In genomic region chr2:134127496-134127895, GRCh38 we compare ENCODE assay signal across 8 cellular contexts.
DNase-seq lines count a peak whose midpoint lies in the region; ATAC-seq and TF ChIP-seq lines count a peak whose summit lies in the region.

No MANE protein-coding gene starts in this region.

- CTCF ChIA-PET in activated CD4-positive, alpha-beta memory T cell treated with anti-CD3 and anti-CD28 coated beads for 36 hours (lab: Charles Lee): interaction anchor here (0.6 to 2.8 kb wide), 18 partner anchors 9 to 876 kb away, joined by 3 to 26 read pairs (median 4); no protein-coding TSS in a partner anchor
- CTCF ChIA-PET in naive thymus-derived CD4-positive, alpha-beta T cell (lab: Charles Lee): interaction anchor here (0.6 to 2.8 kb wide), 11 partner anchors 8 to 771 kb away, joined by 3 to 17 read pairs (median 5); no protein-coding TSS in a partner anchor

- no peak overlapping the region for H3K27ac Mint-ChIP-seq in activated CD4-positive, alpha-beta memory T cell treated with anti-CD3 and anti-CD28 coated beads for 36 hours
- peak overlapping the region in 6 of 9 donors; percentile 28 to 76 (median 71) for H3K27ac Mint-ChIP-seq in naive thymus-derived CD4-positive, alpha-beta T cell
- H3K27ac Mint-ChIP-seq in endodermal cell (no peak overlapping the region), chondrocyte (ENCODE audit: unreplicated experiment) (no peak overlapping the region)

- no peak overlapping the region for H3K9ac ChIP-seq in endodermal cell (ENCODE audit: extremely low read depth, low read length, poor library complexity, severe bottlenecking)

- no peaks in the 10 kb centered on the region for H3K36me3 ChIP-seq in naive thymus-derived CD4-positive, alpha-beta T cell (ENCODE audit: control insufficient read depth in 2 of 3, insufficient read depth in 3 of 3, low read length in 3 of 3)
- H3K36me3 ChIP-seq in endodermal cell (ENCODE audit: control insufficient read depth, insufficient read depth, low read length): peaks cover 11% of the 10 kb centered on the region

- POLR2A ChIA-PET in activated CD4-positive, alpha-beta memory T cell treated with anti-CD3 and anti-CD28 coated beads for 36 hours (lab: Charles Lee): interaction anchor here (0.6 to 2.3 kb wide), 8 partner anchors 9 to 123 kb away, joined by 3 to 10 read pairs (median 4); no protein-coding TSS in a partner anchor
- POLR2A ChIA-PET in naive thymus-derived CD4-positive, alpha-beta T cell (lab: Charles Lee): no interaction called here

- H3K9me3 Mint-ChIP-seq in activated CD4-positive, alpha-beta memory T cell treated with anti-CD3 and anti-CD28 coated beads for 36 hours: no peaks in the 10 kb centered on the region
- peaks cover 0 to 2% (median 0%) of the 10 kb centered on the region in 11 donors for H3K9me3 Mint-ChIP-seq in naive thymus-derived CD4-positive, alpha-beta T cell
- H3K9me3 Mint-ChIP-seq in endodermal cell: peaks cover 20% of the 10 kb centered on the region
- no peaks in the 10 kb centered on the region for H3K9me3 Mint-ChIP-seq in chondrocyte (ENCODE audit: low read depth)

- H3K4me1 Mint-ChIP-seq in activated CD4-positive, alpha-beta memory T cell treated with anti-CD3 and anti-CD28 coated beads for 36 hours (ENCODE audit: low read depth): peaks cover 73% of the 10 kb centered on the region
- H3K4me1 Mint-ChIP-seq in naive thymus-derived CD4-positive, alpha-beta T cell: peaks cover 55 to 87% (median 81%) of the 10 kb centered on the region in 7 donors
- H3K4me1 Mint-ChIP-seq in endodermal cell (peaks cover 16% of the 10 kb centered on the region), chondrocyte (ENCODE audit: low read depth) (peaks cover 16% of the 10 kb centered on the region)

- DNase-seq in GM12864 (ENCODE audit: low read depth): peak; percentile 34
- DNase-seq in activated CD4-positive, alpha-beta memory T cell treated with anti-CD3 and anti-CD28 coated beads for 36 hours: peak; percentile 86
- peak in 4 of 9 donors; percentile 12 to 48 (median 24) for DNase-seq in naive thymus-derived CD4-positive, alpha-beta T cell
- no peak for DNase-seq in endodermal cell
- no peak for DNase-seq in CD1c-positive myeloid dendritic cell (ENCODE audit: extremely low spot score)
- DNase-seq in LoVo (ENCODE audit: low spot score): no peak
- DNase-seq in chondrocyte (ENCODE audit: low spot score): no peak

- H3K4me1 ChIP-seq in naive thymus-derived CD4-positive, alpha-beta T cell (ENCODE audit: control insufficient read depth in 2 of 2, insufficient read depth in 2 of 2, low read length in 2 of 2): peaks cover 14 to 46% of the 10 kb centered on the region in 2 donors
- H3K4me1 ChIP-seq in endodermal cell (ENCODE audit: control insufficient read depth, insufficient read depth, low read length): peaks cover 4% of the 10 kb centered on the region

- no peaks in the 10 kb centered on the region for H3K27me3 ChIP-seq in naive thymus-derived CD4-positive, alpha-beta T cell (ENCODE audit: control insufficient read depth in 2 of 2, insufficient read depth in 2 of 2, low read length in 2 of 2)
- no peaks in the 10 kb centered on the region for H3K27me3 ChIP-seq in endodermal cell (ENCODE audit: control insufficient read depth, insufficient read depth, low read length, poor library complexity, severe bottlenecking)

- intact Hi-C loops in activated CD4-positive, alpha-beta memory T cell treated with anti-CD3 and anti-CD28 coated beads for 36 hours (cut with micrococcal nuclease): loop anchor here (1.0 to 10.0 kb wide), 3 partner anchors 10 to 557 kb away; no protein-coding TSS in a partner anchor
- intact Hi-C loops in naive thymus-derived CD4-positive, alpha-beta T cell (cut with micrococcal nuclease): loop anchor here in 1 of 2 donors (10.0 kb wide), 1 partner anchor 1747 kb away; the partner anchor contains the start of gene MCM6

- peak; percentile 60 for ATAC-seq in HG02798 (IDR thresholded peaks at IDR 0.05; ENCODE audit: poor library complexity, unreplicated experiment)
- peak; percentile 66 for ATAC-seq in naive thymus-derived CD4-positive, alpha-beta T cell

- no peak overlapping the region for H3K27ac ChIP-seq in naive thymus-derived CD4-positive, alpha-beta T cell (ENCODE audit: low read depth, low read length)
- no peak overlapping the region for H3K27ac ChIP-seq in endodermal cell (ENCODE audit: low read depth, low read length)

- H3K27me3 Mint-ChIP-seq in activated CD4-positive, alpha-beta memory T cell treated with anti-CD3 and anti-CD28 coated beads for 36 hours: no peaks in the 10 kb centered on the region
- H3K27me3 Mint-ChIP-seq in naive thymus-derived CD4-positive, alpha-beta T cell: peaks cover 0 to 2% (median 0%) of the 10 kb centered on the region in 5 donors
- H3K27me3 Mint-ChIP-seq in endodermal cell (ENCODE audit: insufficient read depth) (no peaks in the 10 kb centered on the region), chondrocyte (ENCODE audit: low read depth) (no peaks in the 10 kb centered on the region)

- H3K4me3 ChIP-seq in GM12864 (ENCODE audit: low read depth, low read length) (no peak overlapping the region), endodermal cell (ENCODE audit: low read length) (no peak overlapping the region)
- peak overlapping the region; percentile 13 for H3K4me3 ChIP-seq in naive thymus-derived CD4-positive, alpha-beta T cell (ENCODE audit: low read length)

- peaks cover 14% of the 10 kb centered on the region for H3K36me3 Mint-ChIP-seq in activated CD4-positive, alpha-beta memory T cell treated with anti-CD3 and anti-CD28 coated beads for 36 hours
- peaks cover 0 to 19% (median 13%) of the 10 kb centered on the region in 5 donors for H3K36me3 Mint-ChIP-seq in naive thymus-derived CD4-positive, alpha-beta T cell
- H3K36me3 Mint-ChIP-seq in endodermal cell (ENCODE audit: low read depth) (peaks cover 36% of the 10 kb centered on the region), chondrocyte (ENCODE audit: low read depth) (no peaks in the 10 kb centered on the region)

- 93 to 97% methylated on average over 6 to 7 of the region's 7 CpGs for WGBS in endodermal cell (ENCODE audit: insufficient coverage in 1 of 2, insufficient read length in 1 of 2), 2 experiments

- H3K4me3 Mint-ChIP-seq in activated CD4-positive, alpha-beta memory T cell treated with anti-CD3 and anti-CD28 coated beads for 36 hours: peak overlapping the region; percentile 25
- peak overlapping the region; percentile 23 to 69 (median 64) for H3K4me3 Mint-ChIP-seq in naive thymus-derived CD4-positive, alpha-beta T cell
- H3K4me3 Mint-ChIP-seq in endodermal cell: no peak overlapping the region
- no peak overlapping the region for H3K4me3 Mint-ChIP-seq in chondrocyte (ENCODE audit: unreplicated experiment)

- TF ChIP-seq CTCF in GM12864 (IDR thresholded peaks at IDR 0.05; ENCODE audit: low read depth, low read length, missing control alignments) (no peak), endodermal cell (conservative IDR thresholded peaks at IDR 0.05) (no peak), chondrocyte (IDR thresholded peaks at IDR 0.05) (no peak)

- no peaks in the 10 kb centered on the region for H3K9me3 ChIP-seq in naive thymus-derived CD4-positive, alpha-beta T cell (ENCODE audit: control insufficient read depth in 2 of 3, low read length in 3 of 3)
- H3K9me3 ChIP-seq in endodermal cell (ENCODE audit: control insufficient read depth, low read length): peaks cover 18% of the 10 kb centered on the region

Comparison
In these comparisons a context has a peak if more than half of its experiments do, and no peak if none do; other contexts are left out.
1. DNase-seq: peak in GM12864 (single experiment) and activated CD4-positive, alpha-beta memory T cell treated with anti-CD3 and anti-CD28 coated beads for 36 hours (single experiment); none in endodermal cell (single experiment), CD1c-positive myeloid dendritic cell (single experiment), LoVo (single experiment) and chondrocyte (single experiment).
2. H3K27ac Mint-ChIP-seq: peak in naive thymus-derived CD4-positive, alpha-beta T cell (6 of 9); none in activated CD4-positive, alpha-beta memory T cell treated with anti-CD3 and anti-CD28 coated beads for 36 hours (single experiment), endodermal cell (single experiment) and chondrocyte (single experiment).
3. H3K4me3 Mint-ChIP-seq: peak in activated CD4-positive, alpha-beta memory T cell treated with anti-CD3 and anti-CD28 coated beads for 36 hours (single experiment) and naive thymus-derived CD4-positive, alpha-beta T cell (10 of 10); none in endodermal cell (single experiment) and chondrocyte (single experiment).